In the genomic region with DNA sequence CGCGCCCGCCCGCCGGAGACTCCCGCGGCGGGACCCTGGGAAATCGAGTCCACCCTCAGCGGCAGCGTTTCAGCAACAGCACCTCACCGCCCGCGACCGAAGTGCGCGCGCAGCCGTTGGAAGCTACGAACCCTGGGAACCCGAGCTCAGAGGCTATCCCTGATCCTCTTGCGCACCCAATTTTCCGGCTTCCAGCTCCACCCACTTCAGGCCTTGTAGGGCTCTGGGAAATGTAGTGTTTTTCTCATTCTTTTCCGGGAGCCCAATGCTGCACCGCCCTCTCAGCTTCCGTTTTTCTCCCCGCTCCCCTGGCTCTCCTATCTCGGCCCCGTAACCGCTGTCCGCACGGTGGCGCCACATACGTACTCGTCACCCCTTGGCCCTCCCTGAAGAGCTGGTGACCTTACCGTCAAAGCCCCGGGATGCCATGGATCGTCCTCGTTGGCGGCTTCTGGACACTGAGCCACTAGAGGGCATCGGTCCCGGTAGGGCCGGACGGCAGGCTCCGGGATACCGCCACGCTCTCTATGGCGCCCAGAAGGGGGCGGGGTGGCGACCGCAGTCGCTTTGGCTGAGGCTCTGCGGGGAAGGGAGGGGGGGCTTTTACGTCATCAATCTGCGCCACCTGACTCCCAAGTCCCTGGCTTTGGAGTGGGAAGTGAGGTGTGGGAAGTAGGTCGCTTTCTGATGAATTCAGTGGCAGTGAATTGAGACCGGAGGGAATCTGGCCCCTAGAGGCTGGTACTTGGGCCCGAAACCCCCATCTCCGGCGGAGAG, we compare ENCODE assay signal across 8 cellular contexts. TPM values are rescaled to one million over a fixed set of nuclear protein-coding genes. Genes with fewer than 3 reads are reported as not detected.
A peak's percentile ranks its signal among the peaks of the same experiment; 100 is the strongest.
DNase-seq lines count a peak whose midpoint lies in the region; ATAC-seq and TF ChIP-seq lines count a peak whose summit lies in the region.

Gene ODR4, plus strand, starts transcription at position 687 of the 777 bp plus-strand sequence. CDS start 3,948 bp downstream, outside the sequence.
Gene TPR, minus strand, starts transcription at position 102 of the 777 bp plus-strand sequence. CDS start 225 bp downstream, outside the sequence.

- peak; percentile 89 for ATAC-seq in GM21526 (IDR thresholded peaks at IDR 0.05; ENCODE audit: low FRiP score, unreplicated experiment)
- ATAC-seq in IMR-90 (ENCODE audit: low read depth) = peak; percentile 92
- peak; percentile 92 for ATAC-seq in mucosa of descending colon

- H3K4me2 ChIP-seq in IMR-90 (ENCODE audit: low read depth, low read length) = peak within 1 kb of the TSS; percentile 96

- H4K8ac ChIP-seq in IMR-90 (ENCODE audit: low read depth in 2 of 2, low read length in 2 of 2) = peak within 1 kb of the TSS; percentile 90 to 99

- dilution Hi-C loops in IMR-90 (cut with HindIII; ENCODE audit: low sequenced_read_pairs, unreplicated experiment) = no loop called here

- BruUV-seq in IMR-90 (replicated peaks; lab: Mats Ljungman, UMichigan) = no TSS peak

- H2AK5ac ChIP-seq in IMR-90 (ENCODE audit: low read depth, low read length) = peak within 1 kb of the TSS; percentile 58

- TF ChIP-seq CTCF in IMR-90 (conservative IDR thresholded peaks at IDR 0.05; ENCODE audit: low read depth, low read length) = peak; percentile 92
- peak; percentile 83 for TF ChIP-seq CTCF in epithelial cell of esophagus (IDR thresholded peaks at IDR 0.05; ENCODE audit: insufficient read depth, low read depth, low read length, missing control alignments)
- TF ChIP-seq CTCF in mucosa of descending colon (IDR thresholded peaks at IDR 0.05) = peak; percentile 85

- peak; percentile 38 for TF ChIP-seq RAD21 in IMR-90 (IDR thresholded peaks at IDR 0.05; ENCODE audit: low read length)

- H3K27ac ChIP-seq in IMR-90 (ENCODE audit: insufficient read depth, low read length) = peak within 1 kb of the TSS; percentile 92

- H3K4me3 ChIP-seq in IMR-90 (ENCODE audit: insufficient read depth, low read depth, low read length) (peak within 1 kb of the TSS; percentile 62), epithelial cell of esophagus (ENCODE audit: low read length) (peak within 1 kb of the TSS; percentile 97), mucosa of descending colon (peak within 1 kb of the TSS; percentile 93)

- H3K4me1 ChIP-seq in IMR-90 (ENCODE audit: control insufficient read depth, insufficient read depth, low read length) (peaks cover 2% of the 10 kb centered on the region; the same call in 1 of the 2 replicates), mucosa of descending colon (ENCODE audit: low read depth) (peaks cover 18% of the 10 kb centered on the region)

- POLR2A ChIA-PET in IMR-90 (lab: Charles Lee; ENCODE audit: unreplicated experiment) = interaction anchor here (0.5 to 0.6 kb wide), 3 partner anchors 16 to 557 kb away, joined by 3 to 5 read pairs (median 3); no protein-coding TSS in a partner anchor

- peaks cover 3% of the 10 kb centered on the region; the same call in 1 of the 2 replicates for H3K36me3 ChIP-seq in IMR-90 (ENCODE audit: control insufficient read depth, insufficient read depth, low read length)
- no peaks in the 10 kb centered on the region for H3K36me3 ChIP-seq in mucosa of descending colon (ENCODE audit: low read depth)

- peak; percentile 91 for TF ChIP-seq POLR2A in IMR-90 (IDR thresholded peaks at IDR 0.05; ENCODE audit: low read depth, low read length)

- peak within 1 kb of the TSS; percentile 90 for H3K14ac ChIP-seq in IMR-90 (replicated peaks; ENCODE audit: low read depth, low read length)

- H3K56ac ChIP-seq in IMR-90 (ENCODE audit: extremely low read depth, insufficient read depth, low read length) = peak within 1 kb of the TSS; percentile 88

- H2BK5ac ChIP-seq in IMR-90 (ENCODE audit: low read depth, low read length, poor library complexity, severe bottlenecking) = peak within 1 kb of the TSS; percentile 96

- H3K4ac ChIP-seq in IMR-90 (ENCODE audit: low read depth, low read length) = peak within 1 kb of the TSS; percentile 96

- H3K9me1 ChIP-seq in IMR-90 (ENCODE audit: insufficient read depth, low read length) = no peaks in the 10 kb centered on the region; the same call in 1 of the 2 replicates

- H3K9ac ChIP-seq in IMR-90 (ENCODE audit: low read depth, low read length) = peak within 1 kb of the TSS; percentile 93

- peak within 1 kb of the TSS; percentile 84; the same call in 1 of the 3 replicates for H2BK15ac ChIP-seq in IMR-90 (ENCODE audit: low read depth, low read length)

- peak within 1 kb of the TSS; percentile 94 for H2AFZ ChIP-seq in IMR-90 (replicated peaks; ENCODE audit: low read length, poor library complexity)

- peak within 1 kb of the TSS; percentile 88 for H2AK9ac ChIP-seq in IMR-90 (replicated peaks; ENCODE audit: low read depth, low read length, poor library complexity)

- no peaks in the 10 kb centered on the region for H3K27me3 ChIP-seq in IMR-90 (ENCODE audit: control insufficient read depth, insufficient read depth, low read length)

- peak within 1 kb of the TSS; percentile 77 for H3K18ac ChIP-seq in IMR-90 (ENCODE audit: low read depth, low read length)

- H2BK120ac ChIP-seq in IMR-90 (ENCODE audit: low read depth, low read length) = peak within 1 kb of the TSS; percentile 90

- H2BK20ac ChIP-seq in IMR-90 (ENCODE audit: low read depth, low read length) = peak within 1 kb of the TSS; percentile 71; the same call in 1 of the 2 replicates

- peak within 1 kb of the TSS; percentile 84 for H3K23ac ChIP-seq in IMR-90 (ENCODE audit: low read depth, low read length)

- in situ Hi-C loops in IMR-90 (cut with MboI; ENCODE audit: low sequenced_read_pairs) = no loop called here

- peak within 1 kb of the TSS; percentile 72 for H4K5ac ChIP-seq in IMR-90 (ENCODE audit: low read depth, low read length)

- intact Hi-C loops in IMR-90 (cut with micrococcal nuclease) (loop anchor here (1.0 kb wide), 2 partner anchors 307 to 611 kb away; no protein-coding TSS in a partner anchor), mucosa of descending colon (cut with DNase I, micrococcal nuclease) (no loop called here)

- peak within 1 kb of the TSS; percentile 97 for H4K91ac ChIP-seq in IMR-90 (ENCODE audit: insufficient read depth, low read depth, low read length)

- H3K79me1 ChIP-seq in IMR-90 (ENCODE audit: low read depth in 1 of 2, low read length in 2 of 2) = peaks cover 3 to 20% of the 10 kb centered on the region in 2 experiments; a peak in 2 of 4 replicates

- 0% methylated on average over 33 of the region's 60 CpGs; no CpG with 5 or more reads in 1 of the 2 experiments for WGBS in IMR-90 (ENCODE audit: extremely low coverage in 2 of 2, insufficient read length in 1 of 2), 2 experiments

- H3K9me3 ChIP-seq in IMR-90 (ENCODE audit: control insufficient read depth, insufficient read depth, low read length) = no peaks in the 10 kb centered on the region
- no peaks in the 10 kb centered on the region for H3K9me3 ChIP-seq in mucosa of descending colon

- CTCF ChIA-PET in IMR-90 (lab: Yijun Ruan, JAX) = interaction anchor here (0.6 to 1.6 kb wide), 16 partner anchors 10 to 611 kb away, joined by 3 to 13 read pairs (median 4); no protein-coding TSS in a partner anchor

- H4K20me1 ChIP-seq in IMR-90 (ENCODE audit: insufficient read depth, low read length) = no peaks in the 10 kb centered on the region; the same call in 1 of the 2 replicates

- peak; percentile 98 for DNase-seq in DMS 273 treated with DMSO at 0.1 percent for 48 hours (lab: John Stamatoyannopoulos, UW)
- DNase-seq in IMR-90 = peak; percentile 100
- DNase-seq in OCI-M1 (lab: John Stamatoyannopoulos, UW) = peak; percentile 100
- peak; percentile 91 for DNase-seq in activated T-cell treated with anti-CD3 and anti-CD28 coated beads for 4 hours
- peak; percentile 100 for DNase-seq in epithelial cell of esophagus (ENCODE audit: low read depth)
- peak; percentile 98 to 99 (median 98) for DNase-seq in mucosa of descending colon
- peak; percentile 88 to 91 for DNase-seq in stimulated activated CD8-positive, alpha-beta memory T cell treated with anti-CD3 and anti-CD28 coated beads, Interleukin-4, amount 100 ng/mL, for 4 hours (ENCODE audit: low read depth in 2 of 2, low spot score in 1 of 2)

TF ChIP-seq in IMR-90, 13 proteins besides CTCF, POLR2A, EP300 and RAD21:
- TF ChIP-seq, protein P1, sequence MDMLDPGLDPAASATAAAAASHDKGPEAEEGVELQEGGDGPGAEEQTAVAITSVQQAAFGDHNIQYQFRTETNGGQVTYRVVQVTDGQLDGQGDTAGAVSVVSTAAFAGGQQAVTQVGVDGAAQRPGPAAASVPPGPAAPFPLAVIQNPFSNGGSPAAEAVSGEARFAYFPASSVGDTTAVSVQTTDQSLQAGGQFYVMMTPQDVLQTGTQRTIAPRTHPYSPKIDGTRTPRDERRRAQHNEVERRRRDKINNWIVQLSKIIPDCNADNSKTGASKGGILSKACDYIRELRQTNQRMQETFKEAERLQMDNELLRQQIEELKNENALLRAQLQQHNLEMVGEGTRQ (IDR thresholded peaks at IDR 0.05; ENCODE audit: low read depth, low read length) = peak; percentile 65
- TF ChIP-seq CEBPB (IDR thresholded peaks at IDR 0.05; ENCODE audit: low read depth, low read length) (peak; percentile 14; the same call in 1 of the 2 replicates), SMC3 (IDR thresholded peaks at IDR 0.05; ENCODE audit: low read depth, low read length) (peak; percentile 39; the same call in 1 of the 2 replicates), MAZ (IDR thresholded peaks at IDR 0.05; ENCODE audit: borderline replicate concordance, low read depth, low read length) (peak; percentile 92), MAFK (IDR thresholded peaks at IDR 0.05; ENCODE audit: low read depth, low read length) (no peak), BHLHE40 (IDR thresholded peaks at IDR 0.05; ENCODE audit: low read depth, low read length) (no peak), MXI1 (IDR thresholded peaks at IDR 0.05; ENCODE audit: borderline replicate concordance, low read depth, low read length) (peak; percentile 9; the same call in 1 of the 2 replicates)

RNA-seq across cellular contexts. Expression of gene ODR4, which starts in this region (rescaled TPM):
- total RNA-seq in IMR-90 (2012; rRNA removed) = 9.7 and 14.2 TPM in 2 replicates
- polyA plus RNA-seq in IMR-90 (2012; rRNA removed) = 8.4 and 9.4 TPM in 2 replicates
- polyA plus RNA-seq in IMR-90 (2012; cell fraction: cytosol; rRNA removed) = 0.58 and 0.60 TPM in 2 replicates
- 1.6 and 21.5 TPM in 2 replicates for polyA plus RNA-seq in IMR-90 (2012; cell fraction: nucleus; rRNA removed; ENCODE audit: low replicate concordance)
- 10 to 100 TPM; 18.9 to 22.6 (median 22.0) TPM for total RNA-seq in mucosa of descending colon

RNA-seq across cellular contexts. Expression of gene TPR, which starts in this region (rescaled TPM):
- total RNA-seq in IMR-90 (2012; rRNA removed) = 60.4 and 63.6 TPM in 2 replicates
- polyA plus RNA-seq in IMR-90 (2012; rRNA removed) = 34.6 and 38.2 TPM in 2 replicates
- polyA plus RNA-seq in IMR-90 (2012; cell fraction: cytosol; rRNA removed) = 13.2 and 15.8 TPM in 2 replicates
- polyA plus RNA-seq in IMR-90 (2012; cell fraction: nucleus; rRNA removed; ENCODE audit: low replicate concordance) = 25.3 and 59.3 TPM in 2 replicates
- 10 to 100 TPM; 68.3 to 90.1 (median 78.3) TPM for total RNA-seq in mucosa of descending colon

Comparison
In these comparisons a context has a peak if more than half of its experiments do, and no peak if none do; other contexts are left out.
1. Peak in every context shown above with its lines: DNase-seq, ATAC-seq, H3K4me3 ChIP-seq and H3K27ac ChIP-seq.